1 cellular context compared by ENCODE assay signal in genomic region chr7:50022451-50022850, GRCh38.
TF ChIP-seq lines count a peak whose summit lies in the region.

No MANE protein-coding gene starts in this region.

TF ChIP-seq in H1, 55 proteins besides CTCF, POLR2A, EP300 and RAD21 (continued from another document):
- TF ChIP-seq EGR1 (IDR thresholded peaks at IDR 0.05; ENCODE audit: borderline replicate concordance, low read depth, low read length) = no peak
- no peak for TF ChIP-seq GTF2F1 (IDR thresholded peaks at IDR 0.05; ENCODE audit: borderline replicate concordance, low read depth, low read length)
- TF ChIP-seq SRF (IDR thresholded peaks at IDR 0.05; ENCODE audit: low read depth, low read length) = no peak
- TF ChIP-seq CTBP2 (IDR thresholded peaks at IDR 0.05; ENCODE audit: borderline replicate concordance, insufficient read depth, insufficient read length, low read length) = no peak
- TF ChIP-seq ATF3 (IDR thresholded peaks at IDR 0.05; ENCODE audit: insufficient read depth, low read depth, low read length) = no peak
- TF ChIP-seq CBX5 (IDR thresholded peaks at IDR 0.05; ENCODE audit: low read depth, low read length) = no peak
- no peak for TF ChIP-seq BCL11A (IDR thresholded peaks at IDR 0.05; ENCODE audit: low read depth in 2 of 2, low read length in 2 of 2)
- no peak for TF ChIP-seq SP1 (IDR thresholded peaks at IDR 0.05; ENCODE audit: low read depth, low read length)
- TF ChIP-seq PHF8 (conservative IDR thresholded peaks at IDR 0.05; ENCODE audit: low read depth, low read length) = no peak
TF ChIP-seq in H1: peak in this region for 0.
